Comparison of ENCODE assay signal across 1 cellular context in genomic region chr4:83905952-83906351, GRCh38.
TF ChIP-seq lines count a peak whose summit lies in the region.

No MANE protein-coding gene starts in this region.

TF ChIP-seq in HCT116, 20 proteins besides CTCF, POLR2A, EP300 and RAD21:
- TF ChIP-seq ZBTB33 (IDR thresholded peaks at IDR 0.05; ENCODE audit: extremely low read depth, insufficient replicate concordance, low read length), result no peak
- no peak for TF ChIP-seq REST (IDR thresholded peaks at IDR 0.05; ENCODE audit: low read depth)
- no peak for TF ChIP-seq ZFX (IDR thresholded peaks at IDR 0.05)
- TF ChIP-seq JUND (IDR thresholded peaks at IDR 0.05), result no peak
- no peak for TF ChIP-seq TCF7L2 (IDR thresholded peaks at IDR 0.05; ENCODE audit: borderline replicate concordance, extremely low read depth, insufficient read depth, insufficient read length)
- no peak for TF ChIP-seq CEBPB (IDR thresholded peaks at IDR 0.05; ENCODE audit: low read depth)
- TF ChIP-seq EGR1 (IDR thresholded peaks at IDR 0.05; ENCODE audit: low read depth), result no peak
- no peak for TF ChIP-seq EZH2 (IDR thresholded peaks at IDR 0.05)
- no peak for TF ChIP-seq POLR2AphosphoS5 (IDR thresholded peaks at IDR 0.05; ENCODE audit: low read depth, low read length)
- no peak for TF ChIP-seq CBX3 (IDR thresholded peaks at IDR 0.05; ENCODE audit: low read depth)
- no peak for TF ChIP-seq MAX (IDR thresholded peaks at IDR 0.05)
- no peak for TF ChIP-seq SIN3A (IDR thresholded peaks at IDR 0.05; ENCODE audit: low read depth)
- TF ChIP-seq SRF (IDR thresholded peaks at IDR 0.05; ENCODE audit: low read depth), result no peak
- no peak for TF ChIP-seq ATF3 (IDR thresholded peaks at IDR 0.05)
TF ChIP-seq in HCT116: peak in this region for 0.
